19 cellular contexts compared by ENCODE assay signal in the genomic region with DNA sequence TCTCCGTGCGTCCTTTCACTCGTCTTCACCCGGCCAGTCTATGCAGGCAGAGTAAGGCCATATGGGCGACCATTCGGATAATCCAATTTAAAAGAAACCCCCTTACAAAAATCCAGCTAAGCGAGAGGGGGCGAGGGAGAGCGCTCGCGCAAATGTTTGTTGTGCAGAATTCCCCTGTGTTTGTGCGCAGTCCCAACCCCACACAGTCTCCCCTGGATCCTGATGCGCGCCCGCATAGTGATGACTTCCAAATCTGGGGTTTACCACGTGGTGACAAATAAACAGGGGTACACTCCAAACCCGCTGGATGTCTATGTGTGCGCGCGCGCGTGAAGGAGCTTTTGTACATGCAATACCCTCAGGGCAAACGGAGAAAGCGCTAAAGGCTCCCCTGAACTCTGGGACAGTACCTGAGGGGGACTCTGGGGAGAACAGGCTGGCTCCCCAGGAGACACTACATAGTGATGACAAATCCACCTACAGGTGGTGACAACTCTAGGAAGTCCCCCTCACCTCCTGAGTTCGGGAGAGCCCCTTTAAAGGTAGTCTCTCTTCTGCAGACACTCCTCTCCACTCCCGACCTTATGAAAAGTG. TPM values are rescaled to one million over a fixed set of nuclear protein-coding genes. Genes with fewer than 3 reads are reported as not detected.
DNase-seq lines count a peak whose midpoint lies in the region; ATAC-seq and TF ChIP-seq lines count a peak whose summit lies in the region.
"Had no signal": no experiment of that assay in that cellular context is flagged by ENCODE, and none has a peak within 500 bp of the region (broad histone marks: within the 10 kb centered on the region; RNA-seq: fewer than 3 reads in every experiment).

No MANE protein-coding gene starts in this region.

- no peak overlapping the region for H3K4me3 ChIP-seq in CD8-positive, alpha-beta T cell (ENCODE audit: low read depth, low read length)
- H3K4me3 ChIP-seq in iPS-20b (ENCODE audit: low read length) = peak overlapping the region; percentile 50
- H3K4me3 ChIP-seq in upper lobe of left lung = no peak overlapping the region
- H3K4me3 ChIP-seq in effector memory CD4-positive, alpha-beta T cell (ENCODE audit: insufficient read depth, low read depth, low read length, poor library complexity, severe bottlenecking) = no peak overlapping the region
- no peak overlapping the region for H3K4me3 ChIP-seq in uterus
- H3K4me3 ChIP-seq: GM23248, ovary, skin epidermis, tibial artery had no signal

- ATAC-seq in CD8-positive, alpha-beta T cell = no peak
- ATAC-seq in upper lobe of left lung (ENCODE audit: low FRiP score in 2 of 2) = no peak
- ATAC-seq: T-cell had no signal

- POLR2A ChIA-PET in CD8-positive, alpha-beta T cell (lab: Charles Lee) = no interaction called here

- TF ChIP-seq POLR2A in upper lobe of left lung (IDR thresholded peaks at IDR 0.05) (no peak), uterus (IDR thresholded peaks at IDR 0.05) (no peak)

- intact Hi-C loops in CD8-positive, alpha-beta T cell (cut with DNase I, micrococcal nuclease) = no loop called here
- intact Hi-C loops in activated T-helper 2 cell treated with anti-CD3 and anti-CD28 coated beads, Interferon-gamma antibody, Interleukin-2, Interleukin-4, amounts not matched to agents 10 μg/mL and 5 μg/mL and 100 μg/mL, durations not matched to agents 14 hours and 24 hours and 36 hours (cut with micrococcal nuclease) = loop anchor here (10.0 kb wide), 1 partner anchor 941 kb away; the partner anchor contains the start of gene DZIP1
- intact Hi-C loops in uterus (cut with DNase I; ENCODE audit: low total_unique reads) = no loop called here

- H3K27me3 ChIP-seq in CD8-positive, alpha-beta T cell (ENCODE audit: insufficient read depth, low read length) = peaks cover 33% of the 10 kb centered on the region
- H3K27me3 ChIP-seq in iPS-20b (ENCODE audit: insufficient read depth, low read length) (peaks cover 97% of the 10 kb centered on the region), upper lobe of left lung (peaks cover 0 to 75% (median 32%) of the 10 kb centered on the region in 4 donors), uterus (peaks cover 0 to 70% of the 10 kb centered on the region in 2 donors)
- peaks cover 62% of the 10 kb centered on the region for H3K27me3 ChIP-seq in effector memory CD4-positive, alpha-beta T cell (replicated peaks; ENCODE audit: control insufficient read depth, insufficient read depth, low read length, poor library complexity, severe bottlenecking)

- no peak overlapping the region for H3K9ac ChIP-seq in iPS-20b (ENCODE audit: low read depth, low read length)
- H3K9ac ChIP-seq: GM23248 had no signal

- no peak for TF ChIP-seq EP300 in upper lobe of left lung (IDR thresholded peaks at IDR 0.05)

- no peaks in the 10 kb centered on the region for H3K9me3 Mint-ChIP-seq in CD8-positive, alpha-beta T cell
- no peaks in the 10 kb centered on the region for H3K9me3 Mint-ChIP-seq in activated T-helper 2 cell treated with anti-CD3 and anti-CD28 coated beads, Interferon-gamma antibody, Interleukin-2, Interleukin-4, amounts not matched to agents 10 μg/mL and 5 μg/mL and 100 μg/mL, durations not matched to agents 14 hours and 24 hours and 36 hours
- H3K9me3 Mint-ChIP-seq: T-cell had no signal

- H3K36me3 ChIP-seq in CD8-positive, alpha-beta T cell (ENCODE audit: insufficient read depth, low read length) = no peaks in the 10 kb centered on the region
- H3K36me3 ChIP-seq in iPS-20b (ENCODE audit: insufficient read depth, low read depth, low read length) (no peaks in the 10 kb centered on the region), upper lobe of left lung (no peaks in the 10 kb centered on the region), uterus (no peaks in the 10 kb centered on the region)
- H3K36me3 ChIP-seq in effector memory CD4-positive, alpha-beta T cell (ENCODE audit: control insufficient read depth, insufficient read depth, low read length) = no peaks in the 10 kb centered on the region
- H3K36me3 ChIP-seq: ovary, tibial artery had no signal

- peaks cover 5% of the 10 kb centered on the region for H3K4me1 Mint-ChIP-seq in CD8-positive, alpha-beta T cell (ENCODE audit: low read depth)
- H3K4me1 Mint-ChIP-seq in activated T-helper 2 cell treated with anti-CD3 and anti-CD28 coated beads, Interferon-gamma antibody, Interleukin-2, Interleukin-4, amounts not matched to agents 10 μg/mL and 5 μg/mL and 100 μg/mL, durations not matched to agents 14 hours and 24 hours and 36 hours (ENCODE audit: low read depth) = peaks cover 5% of the 10 kb centered on the region

- WGBS in upper lobe of left lung, 2 donors = 8 to 18% methylated on average over 15 to 26 of the region's 26 CpGs

- peaks cover 88% of the 10 kb centered on the region for H3K27me3 Mint-ChIP-seq in CD8-positive, alpha-beta T cell (ENCODE audit: low read depth)
- H3K27me3 Mint-ChIP-seq in activated T-helper 2 cell treated with anti-CD3 and anti-CD28 coated beads, Interferon-gamma antibody, Interleukin-2, Interleukin-4, amounts not matched to agents 10 μg/mL and 5 μg/mL and 100 μg/mL, durations not matched to agents 14 hours and 24 hours and 36 hours (ENCODE audit: low read depth) = peaks cover 89% of the 10 kb centered on the region

- CTCF ChIA-PET in CD8-positive, alpha-beta T cell (lab: Charles Lee) = no interaction called here

- no peaks in the 10 kb centered on the region for H3K36me3 Mint-ChIP-seq in CD8-positive, alpha-beta T cell
- H3K36me3 Mint-ChIP-seq in activated T-helper 2 cell treated with anti-CD3 and anti-CD28 coated beads, Interferon-gamma antibody, Interleukin-2, Interleukin-4, amounts not matched to agents 10 μg/mL and 5 μg/mL and 100 μg/mL, durations not matched to agents 14 hours and 24 hours and 36 hours (ENCODE audit: low read depth) = peaks cover 3% of the 10 kb centered on the region
- H3K36me3 Mint-ChIP-seq: T-cell had no signal

- DNase-seq in CD8-positive, alpha-beta T cell = no peak
- peak; percentile 18 for DNase-seq in GM10266 (ENCODE audit: extremely low spot score)
- no peak for DNase-seq in activated T-helper 2 cell treated with anti-CD3 and anti-CD28 coated beads, Interferon-gamma antibody, Interleukin-2, Interleukin-4, amounts not matched to agents 10 μg/mL and 5 μg/mL and 100 μg/mL, durations not matched to agents 14 hours and 24 hours and 36 hours (ENCODE audit: low spot score)
- DNase-seq in upper lobe of left lung = no peak
- no peak for DNase-seq in effector memory CD4-positive, alpha-beta T cell
- no peak for DNase-seq in uterus
- DNase-seq: activated B cell treated with CpG ODN at 0.5 μM for 24 hours; Calu3; erythroblast; GM23248; NCI-H1694; ovary; stimulated activated CD4-positive, alpha-beta T cell treated with anti-CD3 and anti-CD28 coated beads, Interleukin-4, amount 100 ng/mL, for 24 hours; T-cell; tibial artery had no signal

- H3K27ac Mint-ChIP-seq in CD8-positive, alpha-beta T cell = peak overlapping the region; percentile 20
- peak overlapping the region; percentile 21 for H3K27ac Mint-ChIP-seq in activated T-helper 2 cell treated with anti-CD3 and anti-CD28 coated beads, Interferon-gamma antibody, Interleukin-2, Interleukin-4, amounts not matched to agents 10 μg/mL and 5 μg/mL and 100 μg/mL, durations not matched to agents 14 hours and 24 hours and 36 hours
- H3K27ac Mint-ChIP-seq: activated B cell treated with CpG ODN at 0.5 μM for 24 hours, T-cell had no signal

- no peak overlapping the region for H3K4me3 Mint-ChIP-seq in CD8-positive, alpha-beta T cell
- no peak overlapping the region for H3K4me3 Mint-ChIP-seq in activated T-helper 2 cell treated with anti-CD3 and anti-CD28 coated beads, Interferon-gamma antibody, Interleukin-2, Interleukin-4, amounts not matched to agents 10 μg/mL and 5 μg/mL and 100 μg/mL, durations not matched to agents 14 hours and 24 hours and 36 hours (ENCODE audit: low read depth)
- H3K4me3 Mint-ChIP-seq: activated B cell treated with CpG ODN at 0.5 μM for 24 hours, T-cell had no signal

- H3K4me1 ChIP-seq in CD8-positive, alpha-beta T cell (ENCODE audit: insufficient read depth, low read length) = peaks cover 15% of the 10 kb centered on the region
- H3K4me1 ChIP-seq in iPS-20b (ENCODE audit: insufficient read depth, low read length) = peaks cover 28% of the 10 kb centered on the region; the same call in 1 of the 2 replicates
- peaks cover 4 to 16% (median 6%) of the 10 kb centered on the region in 4 donors for H3K4me1 ChIP-seq in upper lobe of left lung
- peaks cover 6% of the 10 kb centered on the region for H3K4me1 ChIP-seq in effector memory CD4-positive, alpha-beta T cell (ENCODE audit: control insufficient read depth, insufficient read depth, low read length, poor library complexity, severe bottlenecking)
- no peaks in the 10 kb centered on the region for H3K4me1 ChIP-seq in uterus

- H3K9me3 ChIP-seq in CD8-positive, alpha-beta T cell (ENCODE audit: low read length) = no peaks in the 10 kb centered on the region
- H3K9me3 ChIP-seq in iPS-20b (ENCODE audit: insufficient read depth, low read depth, low read length) (no peaks in the 10 kb centered on the region), upper lobe of left lung (no peaks in the 10 kb centered on the region), uterus (no peaks in the 10 kb centered on the region)
- peaks cover 3% of the 10 kb centered on the region for H3K9me3 ChIP-seq in effector memory CD4-positive, alpha-beta T cell (ENCODE audit: control insufficient read depth, low read length)
- H3K9me3 ChIP-seq: ovary, tibial artery had no signal

- no peak overlapping the region for H3K27ac ChIP-seq in CD8-positive, alpha-beta T cell (ENCODE audit: low read depth, low read length)
- H3K27ac ChIP-seq in iPS-20b (ENCODE audit: low read length) (no peak overlapping the region), upper lobe of left lung (no peak overlapping the region), uterus (no peak overlapping the region)
- no peak overlapping the region for H3K27ac ChIP-seq in effector memory CD4-positive, alpha-beta T cell (ENCODE audit: insufficient read depth, low read length, poor library complexity, severe bottlenecking)
- H3K27ac ChIP-seq: GM23248, ovary, skin epidermis, tibial artery had no signal

- no peak for TF ChIP-seq CTCF in CD8-positive, alpha-beta T cell (IDR thresholded peaks at IDR 0.05)
- TF ChIP-seq CTCF in GM10266 (IDR thresholded peaks at IDR 0.05; ENCODE audit: control insufficient read depth, insufficient read depth, low read depth, missing control alignments) (no peak), upper lobe of left lung (IDR thresholded peaks at IDR 0.05) (no peak), uterus (IDR thresholded peaks at IDR 0.05) (no peak)

RNA-seq across cellular contexts. Expression of gene SOX21, which starts 8.5 kb away (rescaled TPM):
- not detected for total RNA-seq in CD8-positive, alpha-beta T cell
- total RNA-seq in activated T-helper 2 cell treated with anti-CD3 and anti-CD28 coated beads, Interferon-gamma antibody, Interleukin-2, Interleukin-4, amounts not matched to agents 10 μg/mL and 5 μg/mL and 100 μg/mL, durations not matched to agents 14 hours and 24 hours and 36 hours = 0.16 and 0.21 TPM in 2 replicates
- total RNA-seq in upper lobe of left lung (under 1 TPM in 2 of 6 donors, not detected in 4; 0.13 to 0.79 TPM), uterus (under 1 TPM in 1 of 4 donors, not detected in 3; 0.07 TPM)
- total RNA-seq: activated B cell treated with CpG ODN at 0.5 μM for 24 hours, Calu3, glomerular endothelial cell, GM23248, mononuclear cell, ovary, T-cell had no signal
